Comparison of ENCODE assay signal across 16 cellular contexts in the genomic region with DNA sequence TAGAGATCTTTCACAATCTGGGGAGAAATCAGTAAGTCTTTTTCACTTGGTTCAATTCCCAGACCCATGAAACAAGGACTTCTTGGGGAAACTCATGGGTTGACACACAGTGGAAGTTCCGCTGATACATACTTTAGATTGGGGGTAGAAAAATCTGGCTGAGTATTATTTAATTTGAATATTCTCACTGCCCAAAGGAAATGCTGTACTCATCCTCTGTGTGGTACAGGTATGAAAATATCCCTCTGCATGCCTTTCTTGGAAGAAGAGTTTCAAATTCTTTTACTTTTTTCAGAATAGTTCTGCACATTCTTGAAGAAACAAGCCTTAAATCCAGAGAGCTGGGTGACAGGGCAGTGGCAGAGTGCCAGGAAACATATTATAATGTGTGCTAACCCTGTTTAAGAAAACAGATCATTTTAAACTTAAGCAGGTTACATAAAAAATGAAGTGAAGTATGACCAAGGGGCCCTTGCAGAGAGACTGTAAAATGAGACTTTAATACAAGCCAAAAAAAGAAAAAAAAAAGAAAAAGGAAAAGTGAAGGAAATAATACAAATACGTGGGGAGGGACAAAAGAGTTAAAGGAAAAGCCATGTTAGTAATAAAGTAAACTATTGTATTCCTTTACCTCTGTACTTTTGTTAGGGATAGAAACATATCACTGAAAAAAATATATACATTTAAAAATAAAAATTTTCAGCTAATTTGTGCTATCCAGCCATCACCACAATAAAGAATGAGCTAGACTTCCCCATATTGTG.
A peak's percentile ranks its signal among the peaks of the same experiment; 100 is the strongest.
DNase-seq lines count a peak whose midpoint lies in the region; ATAC-seq and TF ChIP-seq lines count a peak whose summit lies in the region.
"Had no signal": no experiment of that assay in that cellular context is flagged by ENCODE, and none has a peak within 500 bp of the region (broad histone marks: within the 10 kb centered on the region; RNA-seq: fewer than 3 reads in every experiment).

No MANE protein-coding gene starts in this region.

- H3K4me3 ChIP-seq in GM23248: no peak overlapping the region
- H3K4me3 ChIP-seq in SK-N-SH (ENCODE audit: low read depth in 2 of 2, low read length in 1 of 2): no peak overlapping the region
- no peak overlapping the region for H3K4me3 ChIP-seq in fibroblast of lung (replicated peaks in 1 of 4; ENCODE audit: control extremely low read depth in 1 of 4, insufficient read depth in 1 of 4, low read depth in 3 of 4, low read length in 4 of 4)
- H3K4me3 ChIP-seq in retinal pigment epithelial cell (ENCODE audit: low read length): no peak overlapping the region
- H3K4me3 ChIP-seq: gastroesophageal sphincter, thoracic aorta had no signal

- H3K4me2 ChIP-seq in GM23248 (ENCODE audit: unreplicated experiment): no peak overlapping the region
- peak overlapping the region; percentile 17; the same call in 1 of the 2 replicates for H3K4me2 ChIP-seq in SK-N-SH
- no peak overlapping the region for H3K4me2 ChIP-seq in fibroblast of lung (ENCODE audit: extremely low read depth, insufficient read depth, low read length)

- H4K20me1 ChIP-seq in GM23248 (ENCODE audit: insufficient read depth) (no peaks in the 10 kb centered on the region), SK-N-SH (ENCODE audit: insufficient read depth) (no peaks in the 10 kb centered on the region), fibroblast of lung (ENCODE audit: control insufficient read depth, extremely low read depth, insufficient read depth, low read length) (no peaks in the 10 kb centered on the region)

- no peaks in the 10 kb centered on the region for H3K9me3 ChIP-seq in GM23248 (ENCODE audit: low read depth)
- no peaks in the 10 kb centered on the region for H3K9me3 ChIP-seq in SK-N-SH
- H3K9me3 ChIP-seq in fibroblast of lung (ENCODE audit: control insufficient read depth, insufficient read depth, low read depth, low read length): no peaks in the 10 kb centered on the region
- H3K9me3 ChIP-seq: Caco-2, gastroesophageal sphincter, thoracic aorta had no signal

- peak; percentile 72 for DNase-seq in GM23248
- no peak for DNase-seq in SK-N-SH
- peak; percentile 75 to 80 for DNase-seq in fibroblast of lung (ENCODE audit: low read depth in 2 of 2)
- peak; percentile 89 for DNase-seq in retinal pigment epithelial cell (ENCODE audit: low read depth)
- no peak for DNase-seq in SIG-M5 treated with dmso at 0.1 percent for 504 hours (lab: John Stamatoyannopoulos, UW; ENCODE audit: unreplicated experiment)
- DNase-seq in NCI-H82 treated with DMSO at 0.1 percent for 48 hours (lab: John Stamatoyannopoulos, UW; ENCODE audit: unreplicated experiment): no peak
- DNase-seq: Caco-2; cortex of kidney; NCI-H1417; NCI-H510A; RPMI8226; stimulated activated CD4-positive, alpha-beta T cell treated with anti-CD3 and anti-CD28 coated beads, Interleukin-12 subunit alpha, Interleukin-12 subunit beta, amount 100 ng/mL, for 4 hours had no signal

- peaks cover 18% of the 10 kb centered on the region for H3K4me1 ChIP-seq in GM23248 (ENCODE audit: insufficient read depth)
- H3K4me1 ChIP-seq in SK-N-SH (ENCODE audit: control insufficient read depth in 1 of 2, insufficient read depth in 2 of 2, low read depth in 1 of 2, low read length in 1 of 2): peaks cover 0 to 13% of the 10 kb centered on the region in 2 experiments; a peak in 1 of 4 replicates
- H3K4me1 ChIP-seq in fibroblast of lung (ENCODE audit: control insufficient read depth, extremely low read depth, insufficient read depth, low read length): no peaks in the 10 kb centered on the region

- POLR2A ChIA-PET in SK-N-SH (lab: Yijun Ruan, JAX): no interaction called here

- no peak overlapping the region for H3K9ac ChIP-seq in GM23248
- H3K9ac ChIP-seq in SK-N-SH: no peak overlapping the region
- no peak overlapping the region for H3K9ac ChIP-seq in fibroblast of lung (ENCODE audit: insufficient read depth, low read length)

- in situ Hi-C loops in GM23248 (cut with MboI): no loop called here

- ATAC-seq in HG03196 (IDR thresholded peaks at IDR 0.05; ENCODE audit: unreplicated experiment): no peak
- no peak for ATAC-seq in HG03520 (IDR thresholded peaks at IDR 0.05; ENCODE audit: unreplicated experiment)
- ATAC-seq: gastroesophageal sphincter had no signal

- peak overlapping the region; percentile 50 for H3K27ac ChIP-seq in GM23248
- H3K27ac ChIP-seq in SK-N-SH (ENCODE audit: low read depth in 2 of 2, low read length in 1 of 2): peak overlapping the region; percentile 40 to 60; a peak in 3 of 4 replicates
- H3K27ac ChIP-seq in fibroblast of lung (ENCODE audit: insufficient read depth, low read length): no peak overlapping the region
- H3K27ac ChIP-seq: gastroesophageal sphincter, thoracic aorta had no signal

- H3K27me3 ChIP-seq in GM23248 (replicated peaks; ENCODE audit: insufficient read depth) (no peaks in the 10 kb centered on the region), SK-N-SH (ENCODE audit: insufficient read depth) (no peaks in the 10 kb centered on the region), fibroblast of lung (ENCODE audit: control insufficient read depth, insufficient read depth, low read length) (no peaks in the 10 kb centered on the region)
- H3K27me3 ChIP-seq: gastroesophageal sphincter had no signal

- H2AFZ ChIP-seq in GM23248 (no peak overlapping the region), SK-N-SH (ENCODE audit: low read depth) (no peak overlapping the region), fibroblast of lung (ENCODE audit: low read length) (no peak overlapping the region)

- H3K9me2 ChIP-seq in GM23248 (ENCODE audit: insufficient read depth): no peaks in the 10 kb centered on the region; the same call in 1 of the 2 replicates
- H3K9me2 ChIP-seq in SK-N-SH: no peaks in the 10 kb centered on the region

- no peak for TF ChIP-seq CTCF in SK-N-SH (IDR thresholded peaks at IDR 0.05)
- no peak for TF ChIP-seq CTCF in fibroblast of lung (conservative IDR thresholded peaks at IDR 0.05 in 1 of 2, IDR thresholded peaks at IDR 0.05 in 1 of 2; ENCODE audit: low read depth in 1 of 2, low read length in 2 of 2)
- TF ChIP-seq CTCF in retinal pigment epithelial cell (conservative IDR thresholded peaks at IDR 0.05; ENCODE audit: low read depth, low read length): no peak

- H3K36me3 ChIP-seq in GM23248 (ENCODE audit: low read depth) (no peaks in the 10 kb centered on the region), SK-N-SH (replicated peaks in 1 of 2; ENCODE audit: control insufficient read depth in 1 of 2, insufficient read depth in 2 of 2, low read length in 1 of 2) (no peaks in the 10 kb centered on the region), fibroblast of lung (ENCODE audit: control insufficient read depth, insufficient read depth, low read length) (no peaks in the 10 kb centered on the region)
- H3K36me3 ChIP-seq: gastroesophageal sphincter, thoracic aorta had no signal

- no peak for TF ChIP-seq RAD21 in SK-N-SH (IDR thresholded peaks at IDR 0.05; ENCODE audit: low read length)

- peaks cover 15% of the 10 kb centered on the region for H3F3A ChIP-seq in GM23248 (ENCODE audit: insufficient read depth)
- peaks cover 18% of the 10 kb centered on the region for H3F3A ChIP-seq in SK-N-SH (replicated peaks; ENCODE audit: insufficient read depth)

- H3K79me2 ChIP-seq in GM23248 (ENCODE audit: insufficient read depth) (no peaks in the 10 kb centered on the region), SK-N-SH (ENCODE audit: insufficient read depth) (no peaks in the 10 kb centered on the region), fibroblast of lung (ENCODE audit: control insufficient read depth, insufficient read depth, low read length) (no peaks in the 10 kb centered on the region)

- no peak; a peak in 1 of 4 replicates for TF ChIP-seq EP300 in SK-N-SH (IDR thresholded peaks at IDR 0.05; ENCODE audit: borderline replicate concordance in 1 of 2, low read depth in 1 of 2, low read length in 1 of 2)

- 62 to 73% methylated on average over 2 of the region's 2 CpGs for WGBS in GM23248 (ENCODE audit: low coverage in 1 of 2, low lambda C conversion rate in 2 of 2, missing lambda C conversion rate in 2 of 2), 2 experiments
- WGBS in SK-N-SH (ENCODE audit: low lambda C conversion rate): 44% methylated on average over 2 of the region's 2 CpGs

- CTCF ChIA-PET in SK-N-SH (lab: Yijun Ruan, JAX): interaction anchor here (1.4 kb wide), 1 partner anchor 23 kb away, joined by 3 read pairs; no protein-coding TSS in a partner anchor

TF ChIP-seq in SK-N-SH, 30 proteins besides CTCF, POLR2A, EP300 and RAD21:
- peak; percentile 83 for TF ChIP-seq TCF12 (IDR thresholded peaks at IDR 0.05)
- no peak for TF ChIP-seq CHD2 (IDR thresholded peaks at IDR 0.05; ENCODE audit: low read length, partially characterized antibody)
- TF ChIP-seq NFIC (IDR thresholded peaks at IDR 0.05; ENCODE audit: borderline replicate concordance): peak; percentile 95
- 0 out of 2 replicates have a peak, but pooled peaks have one; percentile 19 for TF ChIP-seq POLR2AphosphoS5 (IDR thresholded peaks at IDR 0.05; ENCODE audit: low read depth, low read length)
- peak; percentile 23; the same call in 1 of the 2 replicates for TF ChIP-seq FOSL2 (IDR thresholded peaks at IDR 0.05; ENCODE audit: borderline replicate concordance, low read depth)
- TF ChIP-seq TEAD4 (IDR thresholded peaks at IDR 0.05; ENCODE audit: borderline replicate concordance, insufficient read depth): peak; percentile 82
- TF ChIP-seq, protein P1, sequence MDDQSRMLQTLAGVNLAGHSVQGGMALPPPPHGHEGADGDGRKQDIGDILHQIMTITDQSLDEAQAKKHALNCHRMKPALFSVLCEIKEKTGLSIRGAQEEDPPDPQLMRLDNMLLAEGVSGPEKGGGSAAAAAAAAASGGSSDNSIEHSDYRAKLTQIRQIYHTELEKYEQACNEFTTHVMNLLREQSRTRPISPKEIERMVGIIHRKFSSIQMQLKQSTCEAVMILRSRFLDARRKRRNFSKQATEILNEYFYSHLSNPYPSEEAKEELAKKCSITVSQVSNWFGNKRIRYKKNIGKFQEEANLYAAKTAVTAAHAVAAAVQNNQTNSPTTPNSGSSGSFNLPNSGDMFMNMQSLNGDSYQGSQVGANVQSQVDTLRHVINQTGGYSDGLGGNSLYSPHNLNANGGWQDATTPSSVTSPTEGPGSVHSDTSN (IDR thresholded peaks at IDR 0.05): peak; percentile 94
- peak; percentile 23 for TF ChIP-seq JUND (IDR thresholded peaks at IDR 0.05)
- no peak for TF ChIP-seq GATA2 (CRISPR knock-in tag; IDR thresholded peaks at IDR 0.05)
- TF ChIP-seq, protein P2, sequence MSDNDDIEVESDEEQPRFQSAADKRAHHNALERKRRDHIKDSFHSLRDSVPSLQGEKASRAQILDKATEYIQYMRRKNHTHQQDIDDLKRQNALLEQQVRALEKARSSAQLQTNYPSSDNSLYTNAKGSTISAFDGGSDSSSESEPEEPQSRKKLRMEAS (IDR thresholded peaks at IDR 0.05; ENCODE audit: low read depth): no peak
- TF ChIP-seq RXRA (IDR thresholded peaks at IDR 0.05; ENCODE audit: borderline replicate concordance, low read depth): 0 out of 2 replicates have a peak, but pooled peaks have one; percentile 12
TF ChIP-seq in SK-N-SH: peak in this region for 8.

Comparison
In these comparisons a context has a peak if more than half of its experiments do, and no peak if none do; other contexts are left out.
1. DNase-seq: peak in GM23248 (single experiment), fibroblast of lung (2 of 2) and retinal pigment epithelial cell (single experiment); none in SK-N-SH (single experiment), SIG-M5 treated with dmso at 0.1 percent for 504 hours (single experiment) and NCI-H82 treated with DMSO at 0.1 percent for 48 hours (single experiment).